In genomic region chr22:47817380-47817779, GRCh38 we compare ENCODE assay signal across 24 cellular contexts.
A peak's percentile ranks its signal among the peaks of the same experiment; 100 is the strongest.
DNase-seq lines count a peak whose midpoint lies in the region; ATAC-seq, FAIRE-seq and TF ChIP-seq lines count a peak whose summit lies in the region.
"Had no signal": no experiment of that assay in that cellular context is flagged by ENCODE, and none has a peak within 500 bp of the region (broad histone marks: within the 10 kb centered on the region; RNA-seq: fewer than 3 reads in every experiment).

No MANE protein-coding gene starts in this region.

- POLR2A ChIA-PET in K562 (lab: Yijun Ruan, JAX), result no interaction called here

- CTCF ChIA-PET in K562 (lab: Yijun Ruan, JAX; ENCODE audit: low intra/inter-chr PET ratio), result no interaction called here

- ATAC-seq in K562 (no peak), left lobe of liver (no peak)
- ATAC-seq: A549; CD8-positive, alpha-beta T cell had no signal

- H3K27ac ChIP-seq in K562 (ENCODE audit: extremely low read depth, low read depth, low read length), result no peak overlapping the region
- H3K27ac ChIP-seq in stomach, result no peak overlapping the region
- H3K27ac ChIP-seq: 22Rv1; A549; BLaER1 treated with 17β-estradiol and CSF1 and Interleukin-3, amounts not matched to agents 10 nM and 100 nM; C4-2B had no signal

- no peak overlapping the region for H3K4me3 Mint-ChIP-seq in type B pancreatic cell
- H3K4me3 Mint-ChIP-seq: B cell; CD4-positive, alpha-beta T cell; CD8-positive, alpha-beta T cell had no signal

- no peak overlapping the region for H3K27ac Mint-ChIP-seq in type B pancreatic cell
- H3K27ac Mint-ChIP-seq: B cell; CD4-positive, alpha-beta T cell; CD8-positive, alpha-beta T cell had no signal

- H4K20me1 ChIP-seq in K562 (replicated peaks; ENCODE audit: control insufficient read depth, insufficient read depth, low read length), result no peaks in the 10 kb centered on the region
- H4K20me1 ChIP-seq: BLaER1 treated with 17β-estradiol and CSF1 and Interleukin-3, amounts not matched to agents 10 nM and 100 nM had no signal

- H3K4me1 ChIP-seq in K562 (replicated peaks in 1 of 2; ENCODE audit: control insufficient read depth in 2 of 2, insufficient read depth in 2 of 2, low read length in 2 of 2) (no peaks in the 10 kb centered on the region), stomach (no peaks in the 10 kb centered on the region)
- H3K4me1 ChIP-seq: A549; BLaER1 treated with 17β-estradiol and CSF1 and Interleukin-3, amounts not matched to agents 10 nM and 100 nM; Caco-2 had no signal

- H3K9me3 Mint-ChIP-seq in type B pancreatic cell, result peaks cover 11% of the 10 kb centered on the region

- H3K36me3 ChIP-seq in K562 (ENCODE audit: control insufficient read depth, insufficient read depth, low read length) (no peaks in the 10 kb centered on the region), stomach (no peaks in the 10 kb centered on the region)
- H3K36me3 ChIP-seq: BLaER1 treated with 17β-estradiol and CSF1 and Interleukin-3, amounts not matched to agents 10 nM and 100 nM had no signal

- DNase-seq in activated CD8-positive, alpha-beta memory T cell treated with anti-CD3 and anti-CD28 coated beads for 24 hours, result peak; percentile 1
- no peak for DNase-seq in activated CD8-positive, alpha-beta memory T cell treated with anti-CD3 and anti-CD28 coated beads, Interleukin-2, amount 50 U/mL, for 4 hours
- DNase-seq in K562 (ENCODE audit: extremely low read depth in 1 of 4, low spot score in 3 of 4) (no peak), left lobe of liver (ENCODE audit: low spot score) (peak; percentile 1), type B pancreatic cell (ENCODE audit: extremely low spot score, unreplicated experiment) (peak; percentile 1), posterior vena cava (ENCODE audit: low spot score) (no peak), NCI-H446 treated with DMSO at 0.1 percent for 48 hours (lab: John Stamatoyannopoulos, UW) (no peak), stomach (no peak)
- DNase-seq: AML-193; Caco-2; Calu3; CD4-positive, alpha-beta T cell; DMS79 treated with DMSO at 0.1 percent for 48 hours; GF-D8 had no signal

- TF ChIP-seq POLR2A in K562 (conservative IDR thresholded peaks at IDR 0.05) (no peak), stomach (IDR thresholded peaks at IDR 0.05) (no peak)

- H3K4me2 ChIP-seq in K562 (ENCODE audit: insufficient read depth, low read length), result no peak overlapping the region
- H3K4me2 ChIP-seq: A549; BLaER1 treated with 17β-estradiol and CSF1 and Interleukin-3, amounts not matched to agents 10 nM and 100 nM had no signal

- WGBS in K562 (ENCODE audit: insufficient coverage, low coverage, missing lambda C conversion rate), result 76% methylated on average over 4 of the region's 5 CpGs
- WGBS in stomach, 5 donors, result 79 to 90% (median 87%) methylated on average over 5 of the region's 5 CpGs

- TF ChIP-seq RAD21 in K562 (CRISPR knock-in tag; conservative IDR thresholded peaks at IDR 0.05 in 1 of 2, IDR thresholded peaks at IDR 0.05 in 1 of 2), result no peak

- H3K4me1 Mint-ChIP-seq in type B pancreatic cell (ENCODE audit: unreplicated experiment), result no peaks in the 10 kb centered on the region
- H3K4me1 Mint-ChIP-seq: B cell had no signal

- FAIRE-seq in K562 (lab: Jason Lieb, UNC), result no peak
- FAIRE-seq: A549, D721Med, G401.6, GM12891, GM19239 had no signal

- no peaks in the 10 kb centered on the region for H3K27me3 ChIP-seq in K562 (ENCODE audit: control insufficient read depth in 2 of 2, insufficient read depth in 2 of 2, low read length in 2 of 2)
- peaks cover 0 to 6% (median 0%) of the 10 kb centered on the region in 3 donors for H3K27me3 ChIP-seq in stomach
- H3K27me3 ChIP-seq: BLaER1 treated with 17β-estradiol and CSF1 and Interleukin-3, amounts not matched to agents 10 nM and 100 nM had no signal

- no peak overlapping the region for H2AFZ ChIP-seq in K562 (ENCODE audit: low read depth, low read length)

- H3K79me2 ChIP-seq in K562 (ENCODE audit: control insufficient read depth, insufficient read depth, low read length), result no peaks in the 10 kb centered on the region

- peaks cover 3% of the 10 kb centered on the region for H3K27me3 Mint-ChIP-seq in type B pancreatic cell
- H3K27me3 Mint-ChIP-seq: CD4-positive, alpha-beta T cell had no signal

- H3K36me3 Mint-ChIP-seq in type B pancreatic cell, result no peaks in the 10 kb centered on the region
- H3K36me3 Mint-ChIP-seq: CD8-positive, alpha-beta T cell had no signal

- no peak for TF ChIP-seq EP300 in K562 (IDR thresholded peaks at IDR 0.05; ENCODE audit: low read length)
- no peak for TF ChIP-seq EP300 in stomach (IDR thresholded peaks at IDR 0.05)

- H3K4me3 ChIP-seq in K562, result no peak overlapping the region
- no peak overlapping the region for H3K4me3 ChIP-seq in stomach
- H3K4me3 ChIP-seq: A549; BLaER1 treated with 17β-estradiol and CSF1 and Interleukin-3, amounts not matched to agents 10 nM and 100 nM had no signal

- intact Hi-C loops in K562 (cut with micrococcal nuclease) (no loop called here), posterior vena cava (cut with DNase I) (no loop called here), stomach (cut with DNase I; ENCODE audit: low total_unique reads) (no loop called here)

- no TSS peak for BruUV-seq in K562 (replicated peaks; lab: Mats Ljungman, UMichigan)

- H3K9me3 ChIP-seq in K562 (replicated peaks; ENCODE audit: control insufficient read depth, insufficient read depth, low read depth, low read length) (no peaks in the 10 kb centered on the region), stomach (peaks cover 0 to 12% (median 6%) of the 10 kb centered on the region in 4 donors)
- H3K9me3 ChIP-seq: A549, Caco-2 had no signal

- H3K9me1 ChIP-seq in K562 (ENCODE audit: control insufficient read depth, insufficient read depth, low read length), result no peaks in the 10 kb centered on the region

- in situ Hi-C loops in K562 (cut with MboI), result no loop called here

- TF ChIP-seq CTCF in K562 (IDR thresholded peaks at IDR 0.05 in 2 of 3, conservative IDR thresholded peaks at IDR 0.05 in 1 of 3; ENCODE audit: insufficient read depth in 2 of 3, low read depth in 1 of 3, low read length in 3 of 3) (no peak), type B pancreatic cell (conservative IDR thresholded peaks at IDR 0.05) (no peak), stomach (IDR thresholded peaks at IDR 0.05) (no peak)

- no peak overlapping the region for H3K9ac ChIP-seq in K562 (ENCODE audit: insufficient read depth in 1 of 2, low read depth in 2 of 2, low read length in 2 of 2)
- H3K9ac ChIP-seq: BLaER1 treated with 17β-estradiol and CSF1 and Interleukin-3, amounts not matched to agents 10 nM and 100 nM had no signal

TF ChIP-seq in K562, 482 proteins besides CTCF, POLR2A, EP300 and RAD21:
- TF ChIP-seq, protein P1, sequence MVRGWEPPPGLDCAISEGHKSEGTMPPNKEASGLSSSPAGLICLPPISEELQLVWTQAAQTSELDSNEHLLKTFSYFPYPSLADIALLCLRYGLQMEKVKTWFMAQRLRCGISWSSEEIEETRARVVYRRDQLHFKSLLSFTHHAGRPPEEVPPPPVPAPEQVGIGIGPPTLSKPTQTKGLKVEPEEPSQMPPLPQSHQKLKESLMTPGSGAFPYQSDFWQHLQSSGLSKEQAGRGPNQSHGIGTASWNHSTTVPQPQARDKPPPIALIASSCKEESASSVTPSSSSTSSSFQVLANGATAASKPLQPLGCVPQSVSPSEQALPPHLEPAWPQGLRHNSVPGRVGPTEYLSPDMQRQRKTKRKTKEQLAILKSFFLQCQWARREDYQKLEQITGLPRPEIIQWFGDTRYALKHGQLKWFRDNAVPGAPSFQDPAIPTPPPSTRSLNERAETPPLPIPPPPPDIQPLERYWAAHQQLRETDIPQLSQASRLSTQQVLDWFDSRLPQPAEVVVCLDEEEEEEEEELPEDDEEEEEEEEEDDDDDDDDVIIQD (CRISPR knock-in tag; IDR thresholded peaks at IDR 0.05), result no peak
- no peak for TF ChIP-seq JUNB (CRISPR knock-in tag; conservative IDR thresholded peaks at IDR 0.05)
- TF ChIP-seq MTF1 (CRISPR knock-in tag; IDR thresholded peaks at IDR 0.05; ENCODE audit: borderline replicate concordance), result no peak
- peak; percentile 80 for TF ChIP-seq ZFP1 (CRISPR knock-in tag; IDR thresholded peaks at IDR 0.05)
- TF ChIP-seq NR1H2 (CRISPR knock-in tag; IDR thresholded peaks at IDR 0.05), result no peak
- TF ChIP-seq RB1 (IDR thresholded peaks at IDR 0.05; ENCODE audit: low read depth), result no peak
- TF ChIP-seq KAT7 (CRISPR knock-in tag; IDR thresholded peaks at IDR 0.05; ENCODE audit: borderline replicate concordance), result no peak
- TF ChIP-seq CBFA2T3 (IDR thresholded peaks at IDR 0.05), result no peak

Comparison
In these comparisons a context has a peak if more than half of its experiments do, and no peak if none do; other contexts are left out.
1. DNase-seq: peak in activated CD8-positive, alpha-beta memory T cell treated with anti-CD3 and anti-CD28 coated beads for 24 hours (single experiment), left lobe of liver (single experiment) and type B pancreatic cell (single experiment); none in activated CD8-positive, alpha-beta memory T cell treated with anti-CD3 and anti-CD28 coated beads, Interleukin-2, amount 50 U/mL, for 4 hours (single experiment), K562 (0 of 4), posterior vena cava (single experiment), NCI-H446 treated with DMSO at 0.1 percent for 48 hours (single experiment) and stomach (single experiment).